In the genomic region with DNA sequence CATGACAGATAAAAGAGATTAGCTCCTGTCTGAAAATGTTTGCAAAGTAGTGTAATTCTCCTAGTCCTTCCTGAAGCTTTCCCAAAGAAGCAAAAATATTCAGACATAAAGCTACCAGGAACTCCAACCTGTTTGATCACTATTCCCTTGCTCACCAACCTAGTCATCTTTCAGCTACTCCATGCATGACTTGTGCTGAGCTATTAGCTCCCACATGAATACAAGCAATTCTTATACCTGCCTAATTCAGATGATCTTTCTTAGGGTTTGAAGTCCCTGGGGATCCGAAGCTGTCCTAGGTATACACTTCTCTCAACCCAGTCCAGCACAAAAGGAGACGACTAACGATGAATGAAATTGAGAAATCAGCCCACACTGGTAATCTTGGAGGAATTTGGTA, we compare ENCODE assay signal across 8 cellular contexts. TPM values are rescaled to one million over a fixed set of nuclear protein-coding genes. Genes with fewer than 3 reads are reported as not detected.
DNase-seq lines count a peak whose midpoint lies in the region; ATAC-seq, FAIRE-seq and TF ChIP-seq lines count a peak whose summit lies in the region.

No MANE protein-coding gene starts in this region.

- H3F3A ChIP-seq in GM23338 (replicated peaks; ENCODE audit: low read depth) = no peaks in the 10 kb centered on the region

- TF ChIP-seq CTCF in GM23338 (conservative IDR thresholded peaks at IDR 0.05; ENCODE audit: low read depth in 2 of 2) (no peak), Panc1 (IDR thresholded peaks at IDR 0.05) (no peak), endothelial cell of umbilical vein (IDR thresholded peaks at IDR 0.05; ENCODE audit: extremely low read depth in 1 of 2, insufficient read depth in 1 of 2, low read depth in 1 of 2, low read length in 2 of 2) (no peak), neural crest cell (conservative IDR thresholded peaks at IDR 0.05) (no peak)

- peak overlapping the region; percentile 74 for H3K4me3 ChIP-seq in GM23338
- H3K4me3 ChIP-seq in Panc1 (ENCODE audit: low read depth in 2 of 2, low read length in 2 of 2) = peak overlapping the region; percentile 67 to 73
- H3K4me3 ChIP-seq in endothelial cell of umbilical vein (replicated peaks in 1 of 3; ENCODE audit: insufficient read depth in 1 of 3, low read depth in 1 of 3, low read length in 3 of 3) = peak overlapping the region; percentile 33 to 79 (median 48)

- no peaks in the 10 kb centered on the region for H3K27me3 ChIP-seq in GM23338 (ENCODE audit: insufficient read depth)
- H3K27me3 ChIP-seq in Panc1 (ENCODE audit: control insufficient read depth, insufficient read depth, low read length) = no peaks in the 10 kb centered on the region
- H3K27me3 ChIP-seq in endothelial cell of umbilical vein (ENCODE audit: control insufficient read depth in 2 of 2, insufficient read depth in 2 of 2, low read length in 2 of 2) = no peaks in the 10 kb centered on the region

- POLR2A ChIA-PET in Panc1 (lab: Charles Lee) (interaction anchor here (1.1 to 1.2 kb wide), 2 partner anchors 19 to 91 kb away, joined by 3 to 4 read pairs; a partner anchor contains a TSS), endothelial cell of umbilical vein (lab: Charles Lee) (interaction anchor here (1.0 kb wide), 1 partner anchor 35 kb away, joined by 4 read pairs; the partner anchor contains the start of gene ZNF410)

- CTCF ChIA-PET in Panc1 (lab: Charles Lee) (no interaction called here), endothelial cell of umbilical vein (lab: Charles Lee) (interaction anchor here (0.7 to 2.4 kb wide), 9 partner anchors 9 to 217 kb away, joined by 3 to 9 read pairs (median 4); partner anchors contain the start of gene ZNF410)

- no peaks in the 10 kb centered on the region for H3K9me1 ChIP-seq in endothelial cell of umbilical vein (replicated peaks; ENCODE audit: control insufficient read depth, extremely low read depth, insufficient read depth, low read length)

- no peaks in the 10 kb centered on the region for H4K20me1 ChIP-seq in GM23338 (replicated peaks; ENCODE audit: insufficient read depth)
- H4K20me1 ChIP-seq in endothelial cell of umbilical vein (replicated peaks; ENCODE audit: control insufficient read depth, extremely low read depth, insufficient read depth, low read length) = no peaks in the 10 kb centered on the region

- H3K9ac ChIP-seq in endothelial cell of umbilical vein (replicated peaks; ENCODE audit: extremely low read depth, insufficient read depth, low read length) = peak overlapping the region; percentile 97

- no peaks in the 10 kb centered on the region for H3K9me2 ChIP-seq in GM23338 (ENCODE audit: insufficient read depth)

- H3K4me2 ChIP-seq in GM23338 (peak overlapping the region; percentile 77), endothelial cell of umbilical vein (ENCODE audit: insufficient read depth, low read length) (peak overlapping the region; percentile 87)

- ATAC-seq in GM23338 (no peak; the same call in 2 of the 3 replicates), Panc1 (peak; percentile 41; the same call in 1 of the 2 replicates), HG03460 (IDR thresholded peaks at IDR 0.05; ENCODE audit: unreplicated experiment) (no peak), HG03108 (IDR thresholded peaks at IDR 0.05; ENCODE audit: unreplicated experiment) (no peak)

- FAIRE-seq in endothelial cell of umbilical vein (lab: Jason Lieb, UNC) = no peak

- intact Hi-C loops in Panc1 (cut with micrococcal nuclease; ENCODE audit: unreplicated experiment) (no loop called here), endothelial cell of umbilical vein (cut with micrococcal nuclease) (loop anchor here (5.0 kb wide), 1 partner anchor 109 kb away; no protein-coding TSS in a partner anchor)

- peaks cover 5% of the 10 kb centered on the region for H3K27me3 Mint-ChIP-seq in GM23338 (ENCODE audit: insufficient read depth, low read depth, poor library complexity)
- H3K27me3 Mint-ChIP-seq in neural crest cell (ENCODE audit: low read depth) = no peaks in the 10 kb centered on the region

- BruUV-seq in Panc1 (replicated peaks; lab: Mats Ljungman, UMichigan) (no TSS peak), endothelial cell of umbilical vein (replicated peaks; lab: Mats Ljungman, UMichigan) (no TSS peak)

- H3K4me1 Mint-ChIP-seq in GM23338 (peaks cover 12% of the 10 kb centered on the region), neural crest cell (peaks cover 21% of the 10 kb centered on the region)

- H3K4me3 Mint-ChIP-seq in GM23338 = peak overlapping the region; percentile 99
- peak overlapping the region; percentile 100 for H3K4me3 Mint-ChIP-seq in neural crest cell

- no peaks in the 10 kb centered on the region; the same call in 2 of the 3 replicates for H3K36me3 Mint-ChIP-seq in GM23338 (ENCODE audit: low read depth)
- no peaks in the 10 kb centered on the region for H3K36me3 Mint-ChIP-seq in neural crest cell (ENCODE audit: low read depth)

- H3K79me2 ChIP-seq in GM23338 (replicated peaks; ENCODE audit: insufficient read depth) = no peaks in the 10 kb centered on the region; the same call in 1 of the 2 replicates
- H3K79me2 ChIP-seq in endothelial cell of umbilical vein (ENCODE audit: control insufficient read depth, insufficient read depth, low read length) = no peaks in the 10 kb centered on the region

- H3K27ac Mint-ChIP-seq in GM23338 = peak overlapping the region; percentile 89; the same call in 1 of the 2 replicates
- H3K27ac Mint-ChIP-seq in neural crest cell (ENCODE audit: unreplicated experiment) = no peak overlapping the region

- H3K9me3 ChIP-seq in Panc1 (ENCODE audit: control insufficient read depth, insufficient read depth, low read depth, low read length) (no peaks in the 10 kb centered on the region), endothelial cell of umbilical vein (replicated peaks; ENCODE audit: control insufficient read depth, insufficient read depth, low read length) (no peaks in the 10 kb centered on the region)

- TF ChIP-seq POLR2A in endothelial cell of umbilical vein (IDR thresholded peaks at IDR 0.05; ENCODE audit: low read depth, low read length) = no peak

- in situ Hi-C loops in Panc1 (cut with HindIII; ENCODE audit: low pct_unique_long_range_greater_than_20kb, low sequenced_read_pairs) = no loop called here

- H3K36me3 ChIP-seq in GM23338 (ENCODE audit: insufficient read depth) = no peaks in the 10 kb centered on the region
- peaks cover 2% of the 10 kb centered on the region for H3K36me3 ChIP-seq in Panc1 (ENCODE audit: control insufficient read depth, insufficient read depth, low read length)
- H3K36me3 ChIP-seq in endothelial cell of umbilical vein (ENCODE audit: control insufficient read depth in 2 of 2, extremely low read depth in 1 of 2, insufficient read depth in 2 of 2, low read length in 2 of 2) = no peaks in the 10 kb centered on the region

- H3K27ac ChIP-seq in GM23338 (ENCODE audit: low read depth) = peak overlapping the region; percentile 61; the same call in 1 of the 2 replicates
- H3K27ac ChIP-seq in Panc1 (ENCODE audit: low read length) = peak overlapping the region; percentile 97
- peak overlapping the region; percentile 93 for H3K27ac ChIP-seq in endothelial cell of umbilical vein (ENCODE audit: insufficient read depth, low read depth, low read length)

- no peak for DNase-seq in GM23338 (ENCODE audit: low spot score)
- DNase-seq in Panc1 (ENCODE audit: low read depth, low spot score) = no peak
- peak; percentile 18 for DNase-seq in endothelial cell of umbilical vein (ENCODE audit: low read depth, low spot score)
- no peak for DNase-seq in neural crest cell (ENCODE audit: low read depth, low spot score)
- DNase-seq in NK-92 (lab: John Stamatoyannopoulos, UW; ENCODE audit: unreplicated experiment) = no peak
- no peak for DNase-seq in NCI-H1436 treated with DMSO at 0.1 percent for 48 hours (lab: John Stamatoyannopoulos, UW)

- dilution Hi-C loops in endothelial cell of umbilical vein (cut with MboI; ENCODE audit: extremely low pct_ligation_motif_present, low sequenced_read_pairs) = no loop called here

- H3K9me3 Mint-ChIP-seq in GM23338 (no peaks in the 10 kb centered on the region; the same call in 2 of the 3 replicates), neural crest cell (peaks cover 3% of the 10 kb centered on the region)

- H3K4me1 ChIP-seq in GM23338 (ENCODE audit: insufficient read depth) = peaks cover 6% of the 10 kb centered on the region
- H3K4me1 ChIP-seq in Panc1 (ENCODE audit: control insufficient read depth, insufficient read depth, low read length) = peaks cover 11% of the 10 kb centered on the region
- H3K4me1 ChIP-seq in endothelial cell of umbilical vein (ENCODE audit: control insufficient read depth, extremely low read depth, insufficient read depth, low read length) = peaks cover 17% of the 10 kb centered on the region

- peak overlapping the region; percentile 74; the same call in 1 of the 2 replicates for H2AFZ ChIP-seq in GM23338
- peak overlapping the region; percentile 90 for H2AFZ ChIP-seq in endothelial cell of umbilical vein (ENCODE audit: low read depth, low read length)

RNA-seq across cellular contexts. Expression of gene PTGR2, which starts 0.7 kb away (rescaled TPM):
- total RNA-seq in GM23338 (2014; rRNA removed; shearing (Covaris generic)) = 9.5 and 20.0 TPM in 2 replicates
- polyA plus RNA-seq in GM23338 (2016; fragmentation: Nextera tagmentation; extraction: Ambion mirVana) = 19.9 and 25.4 TPM in 2 replicates
- 17.1 TPM for total RNA-seq in Panc1 (2021; ENCODE audit: unreplicated experiment)
- 8.1 TPM for polyA plus RNA-seq in Panc1 (2012; ENCODE audit: insufficient read length)
- 3.6 and 5.6 TPM in 2 replicates for total RNA-seq in endothelial cell of umbilical vein
- polyA plus RNA-seq in endothelial cell of umbilical vein = 0.75 and 1.1 TPM in 2 replicates
- polyA plus RNA-seq in endothelial cell of umbilical vein (2011; cell fraction: cytosol; rRNA removed) = 1.1 and 1.2 TPM in 2 replicates
- polyA plus RNA-seq in endothelial cell of umbilical vein (2011; cell fraction: nucleus; rRNA removed) = 3.9 and 5.7 TPM in 2 replicates
- 2.7 and 3.3 TPM in 2 replicates for polyA plus RNA-seq in endothelial cell of umbilical vein (2012)
- polyA minus RNA-seq in endothelial cell of umbilical vein = 1.6 and 2.0 TPM in 2 replicates
- polyA minus RNA-seq in endothelial cell of umbilical vein (2011; cell fraction: cytosol; rRNA and poly(A)+ RNA removed) = 0.82 TPM
- polyA minus RNA-seq in endothelial cell of umbilical vein (2011; cell fraction: nucleus; rRNA and poly(A)+ RNA removed) = 2.3 and 5.6 TPM in 2 replicates
- 6.0 and 6.2 TPM in 2 replicates for total RNA-seq in neural crest cell

RNA-seq across cellular contexts. Expression of gene ZNF410, which starts 35.7 kb away (rescaled TPM):
- total RNA-seq in GM23338 (2014; rRNA removed; shearing (Covaris generic)) = 20.4 and 31.7 TPM in 2 replicates
- polyA plus RNA-seq in GM23338 (2016; fragmentation: Nextera tagmentation; extraction: Ambion mirVana) (8.6 and 10.6 TPM in 2 replicates), endothelial cell of umbilical vein (18.8 and 21.8 TPM in 2 replicates)
- total RNA-seq in Panc1 (2021; ENCODE audit: unreplicated experiment) (31.2 TPM), endothelial cell of umbilical vein (39.2 and 45.0 TPM in 2 replicates), neural crest cell (50.5 and 53.0 TPM in 2 replicates)
- 22.2 TPM for polyA plus RNA-seq in Panc1 (2012; ENCODE audit: insufficient read length)
- 27.1 and 27.9 TPM in 2 replicates for polyA plus RNA-seq in endothelial cell of umbilical vein (2011; cell fraction: cytosol; rRNA removed)
- polyA plus RNA-seq in endothelial cell of umbilical vein (2011; cell fraction: nucleus; rRNA removed) = 46.2 and 46.3 TPM in 2 replicates
- polyA plus RNA-seq in endothelial cell of umbilical vein (2012) = 21.4 and 26.7 TPM in 2 replicates
- 35.4 and 48.5 TPM in 2 replicates for polyA minus RNA-seq in endothelial cell of umbilical vein
- 21.3 TPM for polyA minus RNA-seq in endothelial cell of umbilical vein (2011; cell fraction: cytosol; rRNA and poly(A)+ RNA removed)
- polyA minus RNA-seq in endothelial cell of umbilical vein (2011; cell fraction: nucleus; rRNA and poly(A)+ RNA removed) = 44.3 and 62.1 TPM in 2 replicates
